20 cellular contexts compared by ENCODE assay signal in genomic region chr3:100956276-100956675, GRCh38. TPM values are rescaled to one million over a fixed set of nuclear protein-coding genes. Genes with fewer than 3 reads are reported as not detected.
"Had no signal": no experiment of that assay in that cellular context is flagged by ENCODE, and none has a peak within 500 bp of the region (broad histone marks: within the 10 kb centered on the region; RNA-seq: fewer than 3 reads in every experiment).

No MANE protein-coding gene starts in this region.

- H2AFZ ChIP-seq: parathyroid adenoma had no signal

- H3K27ac ChIP-seq: parathyroid adenoma had no signal

- H3K27me3 Mint-ChIP-seq: activated CD4-positive, alpha-beta T cell treated with anti-CD3 and anti-CD28 coated beads, Interleukin-2, amount 10 ng/mL, durations not matched to agents 24 days and 14 days had no signal

- H3K9ac ChIP-seq: parathyroid adenoma had no signal

- H3K4me3 ChIP-seq: transverse colon had no signal

- H3K79me2 ChIP-seq: parathyroid adenoma had no signal

- DNase-seq: activated CD4-positive, alpha-beta T cell treated with anti-CD3 and anti-CD28 coated beads, Interleukin-2, amount 10 ng/mL, durations not matched to agents 24 days and 14 days; activated CD8-positive, alpha-beta memory T cell treated with anti-CD3 and anti-CD28 coated beads, Interleukin-2, amount 10 ng/mL, durations not matched to agents 7 days and 5 days; activated CD8-positive, alpha-beta T cell treated with anti-CD3 and anti-CD28 coated beads for 36 hours; activated gamma-delta T cell; activated naive CD4-positive, alpha-beta T cell treated with anti-CD3 and anti-CD28 coated beads, Interleukin-2, amount 50 U/mL, for 16 hours; activated naive CD8-positive, alpha-beta T cell treated with anti-CD3 and anti-CD28 coated beads, Interleukin-2, amount 50 U/mL, for 24 hours; activated T-cell treated with anti-CD3 and anti-CD28 coated beads for 4 hours; effector CD4-positive, alpha-beta T cell; erythroblast; foreskin melanocyte; glutamatergic neuron; hippocampal formation; nephron progenitor cell; stimulated activated CD4-positive, alpha-beta T cell treated with anti-CD3 and anti-CD28 coated beads, Interleukin-4, amount 100 ng/mL, for 1 hour; stimulated activated naive CD4-positive, alpha-beta T cell; substantia nigra; transverse colon had no signal

- H3K27me3 ChIP-seq: transverse colon had no signal

- H3K36me3 ChIP-seq: transverse colon had no signal

- H3K27ac Mint-ChIP-seq: activated CD4-positive, alpha-beta T cell treated with anti-CD3 and anti-CD28 coated beads, Interleukin-2, amount 10 ng/mL, durations not matched to agents 24 days and 14 days; activated CD8-positive, alpha-beta memory T cell treated with anti-CD3 and anti-CD28 coated beads, Interleukin-2, amount 10 ng/mL, durations not matched to agents 7 days and 5 days; activated CD8-positive, alpha-beta T cell treated with anti-CD3 and anti-CD28 coated beads for 36 hours; activated naive CD8-positive, alpha-beta T cell treated with anti-CD3 and anti-CD28 coated beads, Interleukin-2, amount 50 U/mL, for 24 hours; nephron progenitor cell; T-helper 1 cell treated with Interleukin-12 subunit alpha and Interleukin-12 subunit beta and Interleukin-4 antibody, amounts not matched to agents 30 μg/mL and 1 μg/mL, for 36 hours had no signal

- H3K9me3 Mint-ChIP-seq: activated CD4-positive, alpha-beta T cell treated with anti-CD3 and anti-CD28 coated beads, Interleukin-2, amount 10 ng/mL, durations not matched to agents 24 days and 14 days; activated naive CD8-positive, alpha-beta T cell treated with anti-CD3 and anti-CD28 coated beads, Interleukin-2, amount 50 U/mL, for 24 hours had no signal

- ATAC-seq: activated CD8-positive, alpha-beta memory T cell treated with anti-CD3 and anti-CD28 coated beads, Interleukin-2, amount 10 ng/mL, durations not matched to agents 7 days and 5 days; activated CD8-positive, alpha-beta T cell treated with anti-CD3 and anti-CD28 coated beads for 36 hours; activated naive CD8-positive, alpha-beta T cell treated with anti-CD3 and anti-CD28 coated beads, Interleukin-2, amount 50 U/mL, for 24 hours; sciatic nerve had no signal

- H3K4me1 ChIP-seq: parathyroid adenoma had no signal

- H3K4me1 Mint-ChIP-seq: activated CD4-positive, alpha-beta T cell treated with anti-CD3 and anti-CD28 coated beads, Interleukin-2, amount 10 ng/mL, durations not matched to agents 24 days and 14 days; activated CD8-positive, alpha-beta memory T cell treated with anti-CD3 and anti-CD28 coated beads, Interleukin-2, amount 10 ng/mL, durations not matched to agents 7 days and 5 days; activated naive CD8-positive, alpha-beta T cell treated with anti-CD3 and anti-CD28 coated beads, Interleukin-2, amount 50 U/mL, for 24 hours; nephron progenitor cell had no signal

- H3K4me3 Mint-ChIP-seq: activated CD4-positive, alpha-beta T cell treated with anti-CD3 and anti-CD28 coated beads, Interleukin-2, amount 10 ng/mL, durations not matched to agents 24 days and 14 days; activated CD8-positive, alpha-beta memory T cell treated with anti-CD3 and anti-CD28 coated beads, Interleukin-2, amount 10 ng/mL, durations not matched to agents 7 days and 5 days; activated CD8-positive, alpha-beta T cell treated with anti-CD3 and anti-CD28 coated beads for 36 hours; activated naive CD8-positive, alpha-beta T cell treated with anti-CD3 and anti-CD28 coated beads, Interleukin-2, amount 50 U/mL, for 24 hours; nephron progenitor cell; T-helper 1 cell treated with Interleukin-12 subunit alpha and Interleukin-12 subunit beta and Interleukin-4 antibody, amounts not matched to agents 30 μg/mL and 1 μg/mL, for 36 hours had no signal

RNA-seq across cellular contexts. Expression of gene ABI3BP, which starts 36.9 kb away (rescaled TPM):
- total RNA-seq: activated CD4-positive, alpha-beta T cell treated with anti-CD3 and anti-CD28 coated beads, Interleukin-2, amount 10 ng/mL, durations not matched to agents 24 days and 14 days; activated CD8-positive, alpha-beta T cell treated with anti-CD3 and anti-CD28 coated beads for 36 hours had no signal
